Comparison of ENCODE assay signal across 20 cellular contexts in genomic region chr18:48339692-48340091, GRCh38.
DNase-seq lines count a peak whose midpoint lies in the region; ATAC-seq and TF ChIP-seq lines count a peak whose summit lies in the region.
"Had no signal": no experiment of that assay in that cellular context is flagged by ENCODE, and none has a peak within 500 bp of the region (broad histone marks: within the 10 kb centered on the region; RNA-seq: fewer than 3 reads in every experiment).

No MANE protein-coding gene starts in this region.

- no peak overlapping the region for H3K18ac ChIP-seq in mesendoderm (ENCODE audit: low read length)

- H2BK120ac ChIP-seq in mesendoderm (ENCODE audit: low read depth, low read length) = no peak overlapping the region

- no peak for ATAC-seq in HG03280 (IDR thresholded peaks at IDR 0.05; ENCODE audit: unreplicated experiment)
- ATAC-seq: CD8-positive, alpha-beta T cell; GM12878; GM23338; HCT116 had no signal

- DNase-seq in adrenal gland (peak in 5 of 7 donors; percentile 51 to 65 (median 57)), mesendoderm (peak; percentile 90), posterior vena cava (ENCODE audit: low spot score) (peak; percentile 10), tibial artery (no peak), medulla oblongata (ENCODE audit: extremely low spot score) (no peak), LoVo (ENCODE audit: low spot score) (no peak)
- DNase-seq: CD4-positive, CD25-positive, alpha-beta regulatory T cell; CD8-positive, alpha-beta T cell; DMS 273 treated with DMSO at 0.1 percent for 48 hours; DMS79; EL; GDM1; H9 had no signal

- H3K56ac ChIP-seq in mesendoderm (ENCODE audit: low read length) = no peak overlapping the region

- no peak overlapping the region for H3K4me3 ChIP-seq in adrenal gland
- no peak overlapping the region for H3K4me3 ChIP-seq in mesendoderm (ENCODE audit: low read length)
- no peak overlapping the region for H3K4me3 ChIP-seq in tibial artery
- H3K4me3 ChIP-seq: BLaER1, GM12878, GM23338 had no signal

- H3K36me3 ChIP-seq in adrenal gland (replicated peaks in 1 of 2) (no peaks in the 10 kb centered on the region), mesendoderm (ENCODE audit: control insufficient read depth, insufficient read depth, low read length) (no peaks in the 10 kb centered on the region), tibial artery (no peaks in the 10 kb centered on the region)
- H3K36me3 ChIP-seq: BLaER1 had no signal

- H2BK5ac ChIP-seq in mesendoderm (ENCODE audit: low read length) = no peak overlapping the region

- H3K23ac ChIP-seq in mesendoderm (ENCODE audit: low read length) = no peak overlapping the region

- H3K27me3 ChIP-seq in adrenal gland (no peaks in the 10 kb centered on the region), mesendoderm (ENCODE audit: insufficient read depth, low read length, poor library complexity) (no peaks in the 10 kb centered on the region), tibial artery (no peaks in the 10 kb centered on the region)

- H4K5ac ChIP-seq in mesendoderm (ENCODE audit: low read length) = no peak overlapping the region

- H3K9me3 ChIP-seq in adrenal gland (replicated peaks in 1 of 3) (no peaks in the 10 kb centered on the region), tibial artery (no peaks in the 10 kb centered on the region)
- H3K9me3 ChIP-seq: BLaER1 had no signal

- no peak overlapping the region for H2AK5ac ChIP-seq in mesendoderm (ENCODE audit: low read length)

- no peak overlapping the region for H2BK15ac ChIP-seq in mesendoderm (replicated peaks; ENCODE audit: low read depth)

- no peak overlapping the region for H3K4ac ChIP-seq in mesendoderm (ENCODE audit: low read depth, low read length)

- peaks cover 44 to 64% of the 10 kb centered on the region in 2 donors for H3K4me1 ChIP-seq in adrenal gland (replicated peaks in 1 of 2)
- peaks cover 9% of the 10 kb centered on the region for H3K4me1 ChIP-seq in mesendoderm (ENCODE audit: control insufficient read depth, low read depth, low read length)
- peaks cover 0 to 82% (median 66%) of the 10 kb centered on the region in 4 donors for H3K4me1 ChIP-seq in tibial artery

- TF ChIP-seq CTCF in adrenal gland (IDR thresholded peaks at IDR 0.05) (no peak), tibial artery (IDR thresholded peaks at IDR 0.05) (no peak)

- no peak overlapping the region for H4K8ac ChIP-seq in mesendoderm (ENCODE audit: low read depth, low read length)

- no peaks in the 10 kb centered on the region for H3K79me2 ChIP-seq in mesendoderm (ENCODE audit: control insufficient read depth, insufficient read depth, low read length)

- 34 to 45% (median 37%) methylated on average over 4 of the region's 4 CpGs for WGBS in adrenal gland, 4 donors
- no CpG with 5 or more reads among the region's 4 CpGs for WGBS in mesendoderm (ENCODE audit: extremely low coverage, insufficient coverage, low lambda C conversion rate)

- H3K79me1 ChIP-seq in mesendoderm (ENCODE audit: low read length) = no peaks in the 10 kb centered on the region

- no peak for TF ChIP-seq POLR2A in adrenal gland (IDR thresholded peaks at IDR 0.05)

- intact Hi-C loops in adrenal gland (cut with DNase I) = loop anchor here (5.0 to 10.0 kb wide), 3 partner anchors 58 to 105 kb away; partner anchors contain the start of gene ZBTB7C (in 1 of the 2)
- intact Hi-C loops in posterior vena cava (cut with DNase I) = no loop called here
- intact Hi-C loops in tibial artery (cut with DNase I; ENCODE audit: low total_unique reads) = loop anchor here (10.0 kb wide), 2 partner anchors 105 to 305 kb away; no protein-coding TSS in a partner anchor

- H3K9ac ChIP-seq in mesendoderm (ENCODE audit: low read length) = no peak overlapping the region
- H3K9ac ChIP-seq: BLaER1 had no signal

- H3K27ac ChIP-seq in adrenal gland (peak overlapping the region in 3 of 5 donors; percentile 13 to 71 (median 41)), mesendoderm (ENCODE audit: low read depth, low read length) (no peak overlapping the region), tibial artery (peak overlapping the region; percentile 78 to 80)
- H3K27ac ChIP-seq: 22Rv1, BLaER1, C4-2B had no signal

- H3K4me2 ChIP-seq in mesendoderm (ENCODE audit: low read length) = no peak overlapping the region
- H3K4me2 ChIP-seq: GM23338 had no signal

Comparison
In these comparisons a context has a peak if more than half of its experiments do, and no peak if none do; other contexts are left out.
1. DNase-seq: peak in adrenal gland (5 of 7), mesendoderm (single experiment) and posterior vena cava (single experiment); none in tibial artery (0 of 2), medulla oblongata (single experiment) and LoVo (single experiment).
2. intact Hi-C loops: an anchor here in adrenal gland (5.0 to 10.0 kb wide) and tibial artery (10.0 kb wide); none called in posterior vena cava.